ENCODE assay signal across 19 cellular contexts in the genomic region with DNA sequence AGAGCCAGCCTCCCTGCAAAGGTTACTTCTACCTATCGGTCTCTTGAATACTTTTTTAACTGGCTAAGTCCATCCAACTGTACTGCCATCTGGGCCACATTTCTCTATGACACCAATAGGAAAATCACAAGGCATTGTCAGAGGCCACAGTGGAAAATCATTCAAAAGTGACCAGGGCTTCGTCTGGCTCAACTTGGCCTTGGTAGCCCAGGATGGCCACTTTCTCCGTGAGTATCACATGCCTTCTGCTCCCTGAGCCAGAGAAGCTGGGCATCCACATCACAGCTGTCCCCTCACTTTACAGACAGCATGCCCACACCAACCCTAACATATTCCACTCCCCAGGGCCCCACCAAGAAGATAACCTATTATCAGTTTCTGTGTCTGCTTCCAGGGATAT. TPM values are rescaled to one million over a fixed set of nuclear protein-coding genes. Genes with fewer than 3 reads are reported as not detected.
DNase-seq lines count a peak whose midpoint lies in the region; ATAC-seq and TF ChIP-seq lines count a peak whose summit lies in the region.
"Had no signal": no experiment of that assay in that cellular context is flagged by ENCODE, and none has a peak within 500 bp of the region (broad histone marks: within the 10 kb centered on the region; RNA-seq: fewer than 3 reads in every experiment).

No MANE protein-coding gene starts in this region.

- H3K4me3 ChIP-seq in SK-N-MC, result no peak overlapping the region
- no peak overlapping the region for H3K4me3 ChIP-seq in endodermal cell (ENCODE audit: low read length)
- H3K4me3 ChIP-seq in thyroid gland (replicated peaks in 1 of 3), result no peak overlapping the region
- H3K4me3 ChIP-seq: GM23248 had no signal

- no peaks in the 10 kb centered on the region for H3K36me3 ChIP-seq in SK-N-MC (ENCODE audit: insufficient read depth, low read length)
- H3K36me3 ChIP-seq in endodermal cell (ENCODE audit: control insufficient read depth, insufficient read depth, low read length), result no peaks in the 10 kb centered on the region
- no peaks in the 10 kb centered on the region for H3K36me3 ChIP-seq in thyroid gland

- DNase-seq in SK-N-MC (ENCODE audit: low read depth, low spot score) (no peak), endodermal cell (peak; percentile 28), thyroid gland (no peak)
- DNase-seq in stimulated activated naive CD4-positive, alpha-beta T cell treated with Interleukin-2 at 50 U/mL for 16 hours (lab: John Stamatoyannopoulos, UW), result no peak
- DNase-seq: C1 segment of cervical spinal cord; Calu3; CD4-positive, alpha-beta memory T cell; COR-L47; DND-41; GM23248; H7; HCEC 1CT had no signal

- no peak for TF ChIP-seq POLR2A in thyroid gland (IDR thresholded peaks at IDR 0.05)

- H3K27me3 Mint-ChIP-seq in endodermal cell (ENCODE audit: insufficient read depth), result no peaks in the 10 kb centered on the region

- WGBS in endodermal cell (ENCODE audit: insufficient coverage in 1 of 2, insufficient read length in 1 of 2), 2 experiments, result 83 to 96% methylated on average over 2 to 3 of the region's 3 CpGs
- WGBS in thyroid gland, 2 donors, result 73 to 85% methylated on average over 3 of the region's 3 CpGs

- no peak overlapping the region for H3K27ac Mint-ChIP-seq in endodermal cell
- H3K27ac Mint-ChIP-seq: CD4-positive, alpha-beta memory T cell had no signal

- H3K4me1 ChIP-seq in endodermal cell (ENCODE audit: control insufficient read depth, insufficient read depth, low read length), result no peaks in the 10 kb centered on the region
- peaks cover 45 to 84% of the 10 kb centered on the region in 2 donors for H3K4me1 ChIP-seq in thyroid gland

- ATAC-seq in HG02571 (IDR thresholded peaks at IDR 0.05; ENCODE audit: unreplicated experiment) (no peak), HG03097 (IDR thresholded peaks at IDR 0.05; ENCODE audit: low FRiP score, unreplicated experiment) (no peak)

- no peak for TF ChIP-seq CTCF in VCaP (conservative IDR thresholded peaks at IDR 0.05)
- TF ChIP-seq CTCF in endodermal cell (conservative IDR thresholded peaks at IDR 0.05), result no peak
- no peak for TF ChIP-seq CTCF in thyroid gland (IDR thresholded peaks at IDR 0.05)

- no peaks in the 10 kb centered on the region for H3K9me3 Mint-ChIP-seq in endodermal cell
- H3K9me3 Mint-ChIP-seq: CD4-positive, alpha-beta memory T cell had no signal

- H3K36me3 Mint-ChIP-seq in endodermal cell (ENCODE audit: low read depth), result no peaks in the 10 kb centered on the region
- H3K36me3 Mint-ChIP-seq: CD4-positive, alpha-beta memory T cell had no signal

- H3K9me3 ChIP-seq in SK-N-MC (ENCODE audit: low read depth, low read length), result no peaks in the 10 kb centered on the region
- no peaks in the 10 kb centered on the region for H3K9me3 ChIP-seq in endodermal cell (ENCODE audit: control insufficient read depth, low read length)
- no peaks in the 10 kb centered on the region for H3K9me3 ChIP-seq in thyroid gland

- H3K4me3 Mint-ChIP-seq in endodermal cell, result no peak overlapping the region
- H3K4me3 Mint-ChIP-seq: CD4-positive, alpha-beta memory T cell had no signal

- H3K27me3 ChIP-seq in endodermal cell (ENCODE audit: control insufficient read depth, insufficient read depth, low read length, poor library complexity, severe bottlenecking) (no peaks in the 10 kb centered on the region), thyroid gland (no peaks in the 10 kb centered on the region)

- H3K9ac ChIP-seq in SK-N-MC (ENCODE audit: insufficient read length) (no peak overlapping the region), endodermal cell (ENCODE audit: extremely low read depth, low read length, poor library complexity, severe bottlenecking) (no peak overlapping the region)
- H3K9ac ChIP-seq: GM23248 had no signal

- intact Hi-C loops in thyroid gland (cut with DNase I), result no loop called here

- H3K27ac ChIP-seq in SK-N-MC (peak overlapping the region; percentile 38; the same call in 1 of the 2 replicates), VCaP (peak overlapping the region; percentile 23; the same call in 1 of the 2 replicates), endodermal cell (ENCODE audit: low read depth, low read length) (no peak overlapping the region), thyroid gland (peak overlapping the region in 2 of 3 donors; percentile 15 to 46)
- H3K27ac ChIP-seq: GM23248 had no signal

- peaks cover 8% of the 10 kb centered on the region for H3K4me1 Mint-ChIP-seq in endodermal cell
- H3K4me1 Mint-ChIP-seq: CD4-positive, alpha-beta memory T cell had no signal

RNA-seq across cellular contexts. Expression of a gene that starts 5.8 kb away (rescaled TPM):
- not detected for total RNA-seq in endodermal cell
- not detected for polyA plus RNA-seq in endodermal cell (2013, experiment 1 of 2)
- not detected for polyA plus RNA-seq in endodermal cell (2013, experiment 2 of 2)
- under 1 TPM in 2 of 4 donors, not detected in 2; 0.45 to 0.94 TPM for total RNA-seq in thyroid gland
- total RNA-seq: A172; A673; Calu3; CD4-positive, alpha-beta memory T cell; GM23248; H1; H7 had no signal
- polyA plus RNA-seq: BJ; CD4-positive, alpha-beta memory T cell; GM23248; H1 had no signal

RNA-seq across cellular contexts. Expression of a gene that starts 57.1 kb away (rescaled TPM):
- not detected for total RNA-seq in endodermal cell
- polyA plus RNA-seq in endodermal cell (2013, experiment 1 of 2), result 1.9 TPM
- 1.7 TPM for polyA plus RNA-seq in endodermal cell (2013, experiment 2 of 2)
- total RNA-seq in thyroid gland, result 1 to 10 TPM; 4.8 to 8.3 (median 5.6) TPM
- total RNA-seq: Calu3; CD4-positive, alpha-beta memory T cell; GM23248 had no signal
- polyA plus RNA-seq: CD4-positive, alpha-beta memory T cell; GM23248 had no signal

Comparison
In these comparisons a context has a peak if more than half of its experiments do, and no peak if none do; other contexts are left out.
1. RNA of a gene that starts 57.1 kb away (total RNA-seq): 4.8 to 8.3 TPM in thyroid gland; not detected in endodermal cell; every median in the first group is over 4 times any median in the second.